Comparison of ENCODE assay signal across 1 cellular context in genomic region chr2:187516635-187517510, GRCh38.
A peak's percentile ranks its signal among the peaks of the same experiment; 100 is the strongest.
TF ChIP-seq lines count a peak whose summit lies in the region.
"Not testable (repeated sequence)": the region's sequence is repeated elsewhere in the genome, so short reads cannot be mapped to it uniquely, and the experiment has no call there.

No MANE protein-coding gene starts in this region.

TF ChIP-seq in K562, 482 proteins besides CTCF, POLR2A, EP300 and RAD21 (continued from another document and continues in another):
- TF ChIP-seq VEZF1 (CRISPR knock-in tag; IDR thresholded peaks at IDR 0.05), result 0 out of 2 replicates have a peak, but pooled peaks have one; percentile 16
- 0 out of 2 replicates have a peak, but pooled peaks have one; percentile 57 for TF ChIP-seq LCOR (CRISPR knock-in tag; IDR thresholded peaks at IDR 0.05)
- 0 out of 2 replicates have a peak, but pooled peaks have one; percentile 21 for TF ChIP-seq GATA2 (CRISPR knock-in tag; IDR thresholded peaks at IDR 0.05)
- peak in 1 of 2 experiments; percentile 54; a peak in 2 of 4 replicates for TF ChIP-seq ARNT (IDR thresholded peaks at IDR 0.05)
- TF ChIP-seq, protein P1, sequence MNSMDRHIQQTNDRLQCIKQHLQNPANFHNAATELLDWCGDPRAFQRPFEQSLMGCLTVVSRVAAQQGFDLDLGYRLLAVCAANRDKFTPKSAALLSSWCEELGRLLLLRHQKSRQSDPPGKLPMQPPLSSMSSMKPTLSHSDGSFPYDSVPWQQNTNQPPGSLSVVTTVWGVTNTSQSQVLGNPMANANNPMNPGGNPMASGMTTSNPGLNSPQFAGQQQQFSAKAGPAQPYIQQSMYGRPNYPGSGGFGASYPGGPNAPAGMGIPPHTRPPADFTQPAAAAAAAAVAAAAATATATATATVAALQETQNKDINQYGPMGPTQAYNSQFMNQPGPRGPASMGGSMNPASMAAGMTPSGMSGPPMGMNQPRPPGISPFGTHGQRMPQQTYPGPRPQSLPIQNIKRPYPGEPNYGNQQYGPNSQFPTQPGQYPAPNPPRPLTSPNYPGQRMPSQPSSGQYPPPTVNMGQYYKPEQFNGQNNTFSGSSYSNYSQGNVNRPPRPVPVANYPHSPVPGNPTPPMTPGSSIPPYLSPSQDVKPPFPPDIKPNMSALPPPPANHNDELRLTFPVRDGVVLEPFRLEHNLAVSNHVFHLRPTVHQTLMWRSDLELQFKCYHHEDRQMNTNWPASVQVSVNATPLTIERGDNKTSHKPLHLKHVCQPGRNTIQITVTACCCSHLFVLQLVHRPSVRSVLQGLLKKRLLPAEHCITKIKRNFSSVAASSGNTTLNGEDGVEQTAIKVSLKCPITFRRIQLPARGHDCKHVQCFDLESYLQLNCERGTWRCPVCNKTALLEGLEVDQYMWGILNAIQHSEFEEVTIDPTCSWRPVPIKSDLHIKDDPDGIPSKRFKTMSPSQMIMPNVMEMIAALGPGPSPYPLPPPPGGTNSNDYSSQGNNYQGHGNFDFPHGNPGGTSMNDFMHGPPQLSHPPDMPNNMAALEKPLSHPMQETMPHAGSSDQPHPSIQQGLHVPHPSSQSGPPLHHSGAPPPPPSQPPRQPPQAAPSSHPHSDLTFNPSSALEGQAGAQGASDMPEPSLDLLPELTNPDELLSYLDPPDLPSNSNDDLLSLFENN (IDR thresholded peaks at IDR 0.05; ENCODE audit: low read depth in 2 of 2, low read length in 2 of 2), result 0 out of 4 replicates have a peak, but pooled peaks of 1 of the 2 experiments have one; percentile 44
- TF ChIP-seq CREM (IDR thresholded peaks at IDR 0.05; ENCODE audit: low read depth), result peak; percentile 36; the same call in 1 of the 2 replicates
- peak; percentile 85 for TF ChIP-seq POLR2AphosphoS5 (IDR thresholded peaks at IDR 0.05; ENCODE audit: control insufficient read depth, insufficient read depth, low read depth, low read length)
- 0 out of 2 replicates have a peak, but pooled peaks have one; percentile 11 for TF ChIP-seq L3MBTL2 (IDR thresholded peaks at IDR 0.05)
- peak; percentile 35; the same call in 1 of the 2 replicates for TF ChIP-seq CREB1 (IDR thresholded peaks at IDR 0.05)
- TF ChIP-seq CREB1 (CRISPR knock-in tag; IDR thresholded peaks at IDR 0.05); FOXM1 (CRISPR knock-in tag; IDR thresholded peaks at IDR 0.05; ENCODE audit: low read depth): not testable (repeated sequence)
- TF ChIP-seq CBFA2T2 (conservative IDR thresholded peaks at IDR 0.05), result peak; percentile 91
- TF ChIP-seq CBX1 (IDR thresholded peaks at IDR 0.05; ENCODE audit: low read depth), result peak; percentile 59; the same call in 1 of the 2 replicates
- peak; percentile 91 for TF ChIP-seq TCF3 (CRISPR knock-in tag; IDR thresholded peaks at IDR 0.05)
- TF ChIP-seq NR2C1 (IDR thresholded peaks at IDR 0.05), result peak; percentile 49; the same call in 1 of the 2 replicates
- peak; percentile 63 for TF ChIP-seq NR2C1 (tag; IDR thresholded peaks at IDR 0.05)
- TF ChIP-seq KDM5B (IDR thresholded peaks at IDR 0.05; ENCODE audit: insufficient replicate concordance, low read depth, low read length), result peak; percentile 32
- peak; percentile 82 for TF ChIP-seq DPF2 (IDR thresholded peaks at IDR 0.05)
- TF ChIP-seq SMAD4 (CRISPR knock-in tag; conservative IDR thresholded peaks at IDR 0.05), result peak; percentile 63
- TF ChIP-seq CBX3 (IDR thresholded peaks at IDR 0.05; ENCODE audit: borderline replicate concordance in 1 of 2, low read length in 2 of 2), result peak in 1 of 2 experiments; percentile 76; a peak in 2 of 3 replicates
- peak; percentile 98 for TF ChIP-seq TRIM24 (IDR thresholded peaks at IDR 0.05)
- TF ChIP-seq, protein P2, sequence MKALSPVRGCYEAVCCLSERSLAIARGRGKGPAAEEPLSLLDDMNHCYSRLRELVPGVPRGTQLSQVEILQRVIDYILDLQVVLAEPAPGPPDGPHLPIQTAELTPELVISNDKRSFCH (CRISPR knock-in tag; IDR thresholded peaks at IDR 0.05), result not testable (repeated sequence)
- TF ChIP-seq, protein P2 (tag; IDR thresholded peaks at IDR 0.05), result 0 out of 2 replicates have a peak, but pooled peaks have one; percentile 63
- TF ChIP-seq HDAC1 (IDR thresholded peaks at IDR 0.05), result 0 out of 4 replicates have a peak, but pooled peaks of 1 of the 2 experiments have one; percentile 49
- peak; percentile 64 for TF ChIP-seq CEBPB (tag; IDR thresholded peaks at IDR 0.05)
- TF ChIP-seq FOXM1 (IDR thresholded peaks at IDR 0.05; ENCODE audit: low read depth), result peak; percentile 55; the same call in 1 of the 2 replicates
- TF ChIP-seq KLF16 (IDR thresholded peaks at IDR 0.05), result peak; percentile 80
- TF ChIP-seq CREB3 (tag; conservative IDR thresholded peaks at IDR 0.05; ENCODE audit: low read depth), result 0 out of 2 replicates have a peak, but pooled peaks have one; percentile 23
- TF ChIP-seq, protein P3, sequence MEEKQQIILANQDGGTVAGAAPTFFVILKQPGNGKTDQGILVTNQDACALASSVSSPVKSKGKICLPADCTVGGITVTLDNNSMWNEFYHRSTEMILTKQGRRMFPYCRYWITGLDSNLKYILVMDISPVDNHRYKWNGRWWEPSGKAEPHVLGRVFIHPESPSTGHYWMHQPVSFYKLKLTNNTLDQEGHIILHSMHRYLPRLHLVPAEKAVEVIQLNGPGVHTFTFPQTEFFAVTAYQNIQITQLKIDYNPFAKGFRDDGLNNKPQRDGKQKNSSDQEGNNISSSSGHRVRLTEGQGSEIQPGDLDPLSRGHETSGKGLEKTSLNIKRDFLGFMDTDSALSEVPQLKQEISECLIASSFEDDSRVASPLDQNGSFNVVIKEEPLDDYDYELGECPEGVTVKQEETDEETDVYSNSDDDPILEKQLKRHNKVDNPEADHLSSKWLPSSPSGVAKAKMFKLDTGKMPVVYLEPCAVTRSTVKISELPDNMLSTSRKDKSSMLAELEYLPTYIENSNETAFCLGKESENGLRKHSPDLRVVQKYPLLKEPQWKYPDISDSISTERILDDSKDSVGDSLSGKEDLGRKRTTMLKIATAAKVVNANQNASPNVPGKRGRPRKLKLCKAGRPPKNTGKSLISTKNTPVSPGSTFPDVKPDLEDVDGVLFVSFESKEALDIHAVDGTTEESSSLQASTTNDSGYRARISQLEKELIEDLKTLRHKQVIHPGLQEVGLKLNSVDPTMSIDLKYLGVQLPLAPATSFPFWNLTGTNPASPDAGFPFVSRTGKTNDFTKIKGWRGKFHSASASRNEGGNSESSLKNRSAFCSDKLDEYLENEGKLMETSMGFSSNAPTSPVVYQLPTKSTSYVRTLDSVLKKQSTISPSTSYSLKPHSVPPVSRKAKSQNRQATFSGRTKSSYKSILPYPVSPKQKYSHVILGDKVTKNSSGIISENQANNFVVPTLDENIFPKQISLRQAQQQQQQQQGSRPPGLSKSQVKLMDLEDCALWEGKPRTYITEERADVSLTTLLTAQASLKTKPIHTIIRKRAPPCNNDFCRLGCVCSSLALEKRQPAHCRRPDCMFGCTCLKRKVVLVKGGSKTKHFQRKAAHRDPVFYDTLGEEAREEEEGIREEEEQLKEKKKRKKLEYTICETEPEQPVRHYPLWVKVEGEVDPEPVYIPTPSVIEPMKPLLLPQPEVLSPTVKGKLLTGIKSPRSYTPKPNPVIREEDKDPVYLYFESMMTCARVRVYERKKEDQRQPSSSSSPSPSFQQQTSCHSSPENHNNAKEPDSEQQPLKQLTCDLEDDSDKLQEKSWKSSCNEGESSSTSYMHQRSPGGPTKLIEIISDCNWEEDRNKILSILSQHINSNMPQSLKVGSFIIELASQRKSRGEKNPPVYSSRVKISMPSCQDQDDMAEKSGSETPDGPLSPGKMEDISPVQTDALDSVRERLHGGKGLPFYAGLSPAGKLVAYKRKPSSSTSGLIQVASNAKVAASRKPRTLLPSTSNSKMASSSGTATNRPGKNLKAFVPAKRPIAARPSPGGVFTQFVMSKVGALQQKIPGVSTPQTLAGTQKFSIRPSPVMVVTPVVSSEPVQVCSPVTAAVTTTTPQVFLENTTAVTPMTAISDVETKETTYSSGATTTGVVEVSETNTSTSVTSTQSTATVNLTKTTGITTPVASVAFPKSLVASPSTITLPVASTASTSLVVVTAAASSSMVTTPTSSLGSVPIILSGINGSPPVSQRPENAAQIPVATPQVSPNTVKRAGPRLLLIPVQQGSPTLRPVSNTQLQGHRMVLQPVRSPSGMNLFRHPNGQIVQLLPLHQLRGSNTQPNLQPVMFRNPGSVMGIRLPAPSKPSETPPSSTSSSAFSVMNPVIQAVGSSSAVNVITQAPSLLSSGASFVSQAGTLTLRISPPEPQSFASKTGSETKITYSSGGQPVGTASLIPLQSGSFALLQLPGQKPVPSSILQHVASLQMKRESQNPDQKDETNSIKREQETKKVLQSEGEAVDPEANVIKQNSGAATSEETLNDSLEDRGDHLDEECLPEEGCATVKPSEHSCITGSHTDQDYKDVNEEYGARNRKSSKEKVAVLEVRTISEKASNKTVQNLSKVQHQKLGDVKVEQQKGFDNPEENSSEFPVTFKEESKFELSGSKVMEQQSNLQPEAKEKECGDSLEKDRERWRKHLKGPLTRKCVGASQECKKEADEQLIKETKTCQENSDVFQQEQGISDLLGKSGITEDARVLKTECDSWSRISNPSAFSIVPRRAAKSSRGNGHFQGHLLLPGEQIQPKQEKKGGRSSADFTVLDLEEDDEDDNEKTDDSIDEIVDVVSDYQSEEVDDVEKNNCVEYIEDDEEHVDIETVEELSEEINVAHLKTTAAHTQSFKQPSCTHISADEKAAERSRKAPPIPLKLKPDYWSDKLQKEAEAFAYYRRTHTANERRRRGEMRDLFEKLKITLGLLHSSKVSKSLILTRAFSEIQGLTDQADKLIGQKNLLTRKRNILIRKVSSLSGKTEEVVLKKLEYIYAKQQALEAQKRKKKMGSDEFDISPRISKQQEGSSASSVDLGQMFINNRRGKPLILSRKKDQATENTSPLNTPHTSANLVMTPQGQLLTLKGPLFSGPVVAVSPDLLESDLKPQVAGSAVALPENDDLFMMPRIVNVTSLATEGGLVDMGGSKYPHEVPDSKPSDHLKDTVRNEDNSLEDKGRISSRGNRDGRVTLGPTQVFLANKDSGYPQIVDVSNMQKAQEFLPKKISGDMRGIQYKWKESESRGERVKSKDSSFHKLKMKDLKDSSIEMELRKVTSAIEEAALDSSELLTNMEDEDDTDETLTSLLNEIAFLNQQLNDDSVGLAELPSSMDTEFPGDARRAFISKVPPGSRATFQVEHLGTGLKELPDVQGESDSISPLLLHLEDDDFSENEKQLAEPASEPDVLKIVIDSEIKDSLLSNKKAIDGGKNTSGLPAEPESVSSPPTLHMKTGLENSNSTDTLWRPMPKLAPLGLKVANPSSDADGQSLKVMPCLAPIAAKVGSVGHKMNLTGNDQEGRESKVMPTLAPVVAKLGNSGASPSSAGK (IDR thresholded peaks at IDR 0.05), result peak; percentile 41; the same call in 1 of the 2 replicates
- peak; percentile 28; the same call in 1 of the 2 replicates for TF ChIP-seq ADNP (tag; IDR thresholded peaks at IDR 0.05)
- 0 out of 2 replicates have a peak, but pooled peaks have one; percentile 30 for TF ChIP-seq MBD2 (IDR thresholded peaks at IDR 0.05; ENCODE audit: borderline replicate concordance, low read depth)
- peak; percentile 91 for TF ChIP-seq CHAMP1 (IDR thresholded peaks at IDR 0.05)
- peak; percentile 25; the same call in 1 of the 2 replicates for TF ChIP-seq PHF8 (IDR thresholded peaks at IDR 0.05; ENCODE audit: borderline replicate concordance, low read length)
- peak; percentile 92 for TF ChIP-seq ARID1B (IDR thresholded peaks at IDR 0.05)
- peak; percentile 76; the same call in 1 of the 2 replicates for TF ChIP-seq CC2D1A (IDR thresholded peaks at IDR 0.05)
- TF ChIP-seq TAL1 (IDR thresholded peaks at IDR 0.05), result peak; percentile 88
- peak; percentile 64; the same call in 1 of the 2 replicates for TF ChIP-seq SMARCE1 (IDR thresholded peaks at IDR 0.05)
- TF ChIP-seq NCOR1 (IDR thresholded peaks at IDR 0.05), result peak; percentile 85
- peak; percentile 96 for TF ChIP-seq ZBTB7A (IDR thresholded peaks at IDR 0.05; ENCODE audit: borderline replicate concordance, control insufficient read depth, low read depth, low read length)
- TF ChIP-seq HMBOX1 (IDR thresholded peaks at IDR 0.05), result peak; percentile 63; the same call in 1 of the 2 replicates
- peak; percentile 32; the same call in 1 of the 2 replicates for TF ChIP-seq DMBX1 (CRISPR knock-in tag; IDR thresholded peaks at IDR 0.05; ENCODE audit: borderline replicate concordance)
